In the genomic region with DNA sequence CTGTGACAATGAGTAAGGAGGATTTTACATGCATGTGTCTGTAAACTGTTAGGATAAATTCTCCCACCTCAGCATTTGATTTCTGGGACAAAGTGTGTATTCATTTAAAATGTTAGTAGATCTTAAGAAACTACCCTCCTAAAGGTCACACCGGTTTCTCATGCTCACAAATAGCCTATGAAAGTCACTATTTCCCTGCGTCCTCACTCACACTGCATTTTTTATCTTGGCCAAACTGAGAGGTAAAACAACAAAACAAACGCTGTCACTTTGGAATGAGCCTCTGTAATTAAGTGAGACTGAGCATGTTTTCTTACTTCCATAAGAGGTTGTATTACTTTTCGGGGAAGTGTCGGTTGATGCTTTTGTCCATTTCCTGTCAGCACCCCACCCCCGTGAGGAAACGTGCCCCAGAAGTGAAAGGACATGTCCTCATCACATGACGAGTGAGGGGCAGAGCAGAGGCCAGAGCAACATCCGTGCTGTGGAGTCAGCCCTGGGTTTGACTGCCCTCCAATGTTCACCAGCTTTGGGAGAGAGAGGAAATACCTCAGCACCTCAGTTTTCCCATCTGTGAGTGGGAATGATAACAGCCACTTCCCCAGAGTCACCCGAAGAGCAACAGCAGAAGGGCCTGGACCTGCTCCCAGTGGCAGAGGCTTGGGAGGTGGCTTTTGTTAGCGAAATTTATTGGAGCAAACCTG, we compare ENCODE assay signal across 8 cellular contexts. TPM values are rescaled to one million over a fixed set of nuclear protein-coding genes. Genes with fewer than 3 reads are reported as not detected.
DNase-seq lines count a peak whose midpoint lies in the region; ATAC-seq and TF ChIP-seq lines count a peak whose summit lies in the region.

No MANE protein-coding gene starts in this region.

- DNase-seq in cardiac fibroblast (ENCODE audit: low read depth in 2 of 2) = peak; percentile 75 to 94
- DNase-seq in mucosa of descending colon = peak; percentile 52 to 86 (median 63)
- peak; percentile 45 to 78 for DNase-seq in tibial nerve (ENCODE audit: low spot score in 2 of 2)
- no peak for DNase-seq in NCI-H2107 treated with DMSO at 0.1 percent for 48 hours (lab: John Stamatoyannopoulos, UW; ENCODE audit: unreplicated experiment)
- no peak for DNase-seq in globus pallidus (ENCODE audit: low spot score)

- ATAC-seq in GM18867 (IDR thresholded peaks at IDR 0.05; ENCODE audit: unreplicated experiment) (peak; percentile 56), HG02938 (IDR thresholded peaks at IDR 0.05; ENCODE audit: unreplicated experiment) (peak; percentile 32), mucosa of descending colon (peak; percentile 54)

- H3K9me3 Mint-ChIP-seq in T-helper 1 cell treated with Interleukin-12 subunit alpha and Interleukin-12 subunit beta and Interleukin-4 antibody, amounts not matched to agents 30 μg/mL and 1 μg/mL, for 36 hours = no peaks in the 10 kb centered on the region

- TF ChIP-seq POLR2A in tibial nerve (IDR thresholded peaks at IDR 0.05) = no peak

- 36 to 38% methylated on average over 11 of the region's 11 CpGs for WGBS in tibial nerve, 2 donors

- H3K27me3 ChIP-seq in tibial nerve = peaks cover 0 to 3% of the 10 kb centered on the region in 2 donors

- H3K4me3 ChIP-seq in cardiac fibroblast (replicated peaks in 1 of 2; ENCODE audit: low read depth in 2 of 2, low read length in 2 of 2) = peak overlapping the region in 1 of 2 donors; percentile 3
- no peak overlapping the region for H3K4me3 ChIP-seq in mucosa of descending colon
- H3K4me3 ChIP-seq in tibial nerve = no peak overlapping the region

- no peaks in the 10 kb centered on the region for H3K9me3 ChIP-seq in mucosa of descending colon
- no peaks in the 10 kb centered on the region for H3K9me3 ChIP-seq in tibial nerve

- peak; percentile 6 for TF ChIP-seq CTCF in cardiac fibroblast (IDR thresholded peaks at IDR 0.05; ENCODE audit: low read depth, low read length)
- no peak for TF ChIP-seq CTCF in mucosa of descending colon (IDR thresholded peaks at IDR 0.05)
- no peak for TF ChIP-seq CTCF in tibial nerve (IDR thresholded peaks at IDR 0.05)

- intact Hi-C loops in mucosa of descending colon (cut with DNase I, micrococcal nuclease) = no loop called here

- H3K36me3 ChIP-seq in mucosa of descending colon (ENCODE audit: low read depth) = no peaks in the 10 kb centered on the region
- no peaks in the 10 kb centered on the region for H3K36me3 ChIP-seq in tibial nerve

- H3K27me3 Mint-ChIP-seq in T-helper 1 cell treated with Interleukin-12 subunit alpha and Interleukin-12 subunit beta and Interleukin-4 antibody, amounts not matched to agents 30 μg/mL and 1 μg/mL, for 36 hours (ENCODE audit: low read depth) = no peaks in the 10 kb centered on the region

- peaks cover 67% of the 10 kb centered on the region for H3K4me1 Mint-ChIP-seq in T-helper 1 cell treated with Interleukin-12 subunit alpha and Interleukin-12 subunit beta and Interleukin-4 antibody, amounts not matched to agents 30 μg/mL and 1 μg/mL, for 36 hours (ENCODE audit: low read depth)

- H3K36me3 Mint-ChIP-seq in T-helper 1 cell treated with Interleukin-12 subunit alpha and Interleukin-12 subunit beta and Interleukin-4 antibody, amounts not matched to agents 30 μg/mL and 1 μg/mL, for 36 hours (ENCODE audit: low read depth) = peaks cover 34% of the 10 kb centered on the region

- H3K4me3 Mint-ChIP-seq in T-helper 1 cell treated with Interleukin-12 subunit alpha and Interleukin-12 subunit beta and Interleukin-4 antibody, amounts not matched to agents 30 μg/mL and 1 μg/mL, for 36 hours = peak overlapping the region; percentile 82

- H3K27ac ChIP-seq in tibial nerve = peak overlapping the region in 3 of 4 donors; percentile 94 to 98 (median 94)

- H3K4me1 ChIP-seq in mucosa of descending colon (ENCODE audit: low read depth) = peaks cover 14% of the 10 kb centered on the region
- H3K4me1 ChIP-seq in tibial nerve = peaks cover 0 to 81% (median 22%) of the 10 kb centered on the region in 4 donors

- peak overlapping the region; percentile 96 for H3K27ac Mint-ChIP-seq in T-helper 1 cell treated with Interleukin-12 subunit alpha and Interleukin-12 subunit beta and Interleukin-4 antibody, amounts not matched to agents 30 μg/mL and 1 μg/mL, for 36 hours

- peak in 1 of 2 donors; percentile 80 for TF ChIP-seq EP300 in tibial nerve (IDR thresholded peaks at IDR 0.05)

RNA-seq across cellular contexts. Expression of gene GYPC, which starts 3.1 kb away (rescaled TPM):
- total RNA-seq in mucosa of descending colon (10 to 100 TPM in 2 of 3 donors, 1 to 10 TPM in 1; 6.3 to 67.8 (median 14.3) TPM), tibial nerve (10 to 100 TPM; 50.4 to 87.6 (median 67.8) TPM)

Comparison
In these comparisons a context has a peak if more than half of its experiments do, and no peak if none do; other contexts are left out.
1. DNase-seq: peak in cardiac fibroblast (2 of 2), mucosa of descending colon (3 of 3) and tibial nerve (2 of 2); none in NCI-H2107 treated with DMSO at 0.1 percent for 48 hours (single experiment) and globus pallidus (single experiment).
2. Peak in every context shown above with its lines, with median percentiles within 50 percentile points of each other: ATAC-seq.